ENCODE assay signal across 1 cellular context in the genomic region with DNA sequence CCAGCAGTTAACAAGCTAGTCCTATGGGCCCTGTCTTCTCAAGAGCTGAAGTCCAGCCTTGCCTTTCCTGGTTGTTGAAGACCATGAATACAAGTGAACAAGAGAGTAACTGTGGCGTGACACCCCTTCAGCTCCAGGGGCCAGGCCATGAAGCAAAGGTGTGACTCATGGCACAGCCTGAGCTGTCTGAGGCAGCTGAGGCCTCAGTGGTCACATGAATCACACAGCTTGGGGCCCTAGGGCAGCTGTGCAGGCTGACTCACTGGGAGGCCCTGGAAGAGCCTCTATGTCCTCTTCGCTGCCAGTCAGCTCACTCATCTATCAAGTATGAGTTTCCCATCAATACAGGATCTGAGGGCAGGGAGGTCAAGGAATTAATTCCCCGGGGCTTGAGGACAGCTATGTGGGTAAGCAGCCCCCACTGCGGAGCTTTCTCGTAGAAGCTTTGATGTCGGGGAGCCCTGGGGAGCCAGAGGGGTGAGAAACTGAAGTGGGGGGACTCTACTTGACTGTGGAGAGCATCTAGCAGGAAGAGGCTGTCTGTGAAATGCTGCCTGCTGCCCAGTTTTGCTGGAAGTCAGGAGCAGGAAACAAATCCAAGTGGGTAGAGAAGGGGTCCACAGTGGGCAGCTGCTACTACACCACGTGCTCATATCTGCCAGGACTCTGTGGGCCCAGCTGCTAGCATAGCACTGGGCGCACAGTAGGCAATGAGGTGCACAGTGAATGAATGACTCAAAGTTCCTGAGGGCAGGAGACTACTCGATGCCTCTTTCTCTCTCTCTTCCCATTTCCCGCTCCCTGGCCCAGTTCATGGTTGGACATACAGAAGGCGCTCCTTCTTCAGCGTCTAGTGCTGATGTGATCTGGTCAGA.
TF ChIP-seq lines count a peak whose summit lies in the region.

No MANE protein-coding gene starts in this region.

TF ChIP-seq in HepG2, 621 proteins besides CTCF, POLR2A, EP300 and RAD21 (continues in another document):
- TF ChIP-seq KAT2B (IDR thresholded peaks at IDR 0.05; ENCODE audit: borderline replicate concordance, low read depth, low read length) (no peak), KDM6A (CRISPR knock-in tag; IDR thresholded peaks at IDR 0.05; ENCODE audit: low read depth) (peak; percentile 77), IKZF5 (CRISPR knock-in tag; IDR thresholded peaks at IDR 0.05) (peak; percentile 96), ZNF616 (CRISPR knock-in tag; IDR thresholded peaks at IDR 0.05; ENCODE audit: low read depth) (no peak), SAFB2 (CRISPR knock-in tag; IDR thresholded peaks at IDR 0.05; ENCODE audit: borderline replicate concordance, low read depth) (no peak), ZNF484 (CRISPR knock-in tag; IDR thresholded peaks at IDR 0.05; ENCODE audit: borderline replicate concordance, low read depth) (no peak), ZFP36L1 (CRISPR knock-in tag; IDR thresholded peaks at IDR 0.05) (0 out of 2 replicates have a peak, but pooled peaks have one; percentile 21), CSRNP2 (CRISPR knock-in tag; conservative IDR thresholded peaks at IDR 0.05; ENCODE audit: low read depth) (no peak), YEATS4 (CRISPR knock-in tag; IDR thresholded peaks at IDR 0.05; ENCODE audit: borderline replicate concordance) (no peak), ZNF20 (CRISPR knock-in tag; IDR thresholded peaks at IDR 0.05) (no peak), AHR (CRISPR knock-in tag; IDR thresholded peaks at IDR 0.05) (no peak; the same call in 1 of the 2 replicates), CBX1 (IDR thresholded peaks at IDR 0.05; ENCODE audit: low read depth) (no peak), ZNF512B (CRISPR knock-in tag; IDR thresholded peaks at IDR 0.05; ENCODE audit: borderline replicate concordance) (no peak), CBX2 (IDR thresholded peaks at IDR 0.05; ENCODE audit: low read depth, low read length) (no peak), CBX2 (CRISPR knock-in tag; IDR thresholded peaks at IDR 0.05; ENCODE audit: low read depth) (no peak), ZBTB8A (CRISPR knock-in tag; IDR thresholded peaks at IDR 0.05; ENCODE audit: borderline replicate concordance, low read depth) (no peak), ZNF468 (CRISPR knock-in tag; IDR thresholded peaks at IDR 0.05) (no peak), MAFK (conservative IDR thresholded peaks at IDR 0.05 in 1 of 2, IDR thresholded peaks at IDR 0.05 in 1 of 2; ENCODE audit: low read length in 2 of 2) (peak in 1 of 2 experiments; percentile 19; a peak in 1 of 4 replicates), TGIF2 (CRISPR knock-in tag; IDR thresholded peaks at IDR 0.05) (peak; percentile 61; the same call in 1 of the 2 replicates), NR2F2 (IDR thresholded peaks at IDR 0.05; ENCODE audit: borderline replicate concordance, low read depth) (no peak), CBX5 (CRISPR knock-in tag; IDR thresholded peaks at IDR 0.05; ENCODE audit: borderline replicate concordance) (peak; percentile 95; the same call in 1 of the 2 replicates), CENPT (CRISPR knock-in tag; IDR thresholded peaks at IDR 0.05; ENCODE audit: low read depth) (no peak), ZNF142 (CRISPR knock-in tag; IDR thresholded peaks at IDR 0.05) (no peak), PHF20 (CRISPR knock-in tag; IDR thresholded peaks at IDR 0.05) (no peak), ZNF749 (CRISPR knock-in tag; IDR thresholded peaks at IDR 0.05; ENCODE audit: borderline replicate concordance) (no peak), ZNF75D (CRISPR knock-in tag; IDR thresholded peaks at IDR 0.05; ENCODE audit: borderline replicate concordance) (no peak), ZBTB37 (CRISPR knock-in tag; IDR thresholded peaks at IDR 0.05) (peak; percentile 78; the same call in 1 of the 2 replicates), RNF2 (conservative IDR thresholded peaks at IDR 0.05; ENCODE audit: low read depth) (peak; percentile 80; the same call in 1 of the 2 replicates)
- TF ChIP-seq, protein P1, sequence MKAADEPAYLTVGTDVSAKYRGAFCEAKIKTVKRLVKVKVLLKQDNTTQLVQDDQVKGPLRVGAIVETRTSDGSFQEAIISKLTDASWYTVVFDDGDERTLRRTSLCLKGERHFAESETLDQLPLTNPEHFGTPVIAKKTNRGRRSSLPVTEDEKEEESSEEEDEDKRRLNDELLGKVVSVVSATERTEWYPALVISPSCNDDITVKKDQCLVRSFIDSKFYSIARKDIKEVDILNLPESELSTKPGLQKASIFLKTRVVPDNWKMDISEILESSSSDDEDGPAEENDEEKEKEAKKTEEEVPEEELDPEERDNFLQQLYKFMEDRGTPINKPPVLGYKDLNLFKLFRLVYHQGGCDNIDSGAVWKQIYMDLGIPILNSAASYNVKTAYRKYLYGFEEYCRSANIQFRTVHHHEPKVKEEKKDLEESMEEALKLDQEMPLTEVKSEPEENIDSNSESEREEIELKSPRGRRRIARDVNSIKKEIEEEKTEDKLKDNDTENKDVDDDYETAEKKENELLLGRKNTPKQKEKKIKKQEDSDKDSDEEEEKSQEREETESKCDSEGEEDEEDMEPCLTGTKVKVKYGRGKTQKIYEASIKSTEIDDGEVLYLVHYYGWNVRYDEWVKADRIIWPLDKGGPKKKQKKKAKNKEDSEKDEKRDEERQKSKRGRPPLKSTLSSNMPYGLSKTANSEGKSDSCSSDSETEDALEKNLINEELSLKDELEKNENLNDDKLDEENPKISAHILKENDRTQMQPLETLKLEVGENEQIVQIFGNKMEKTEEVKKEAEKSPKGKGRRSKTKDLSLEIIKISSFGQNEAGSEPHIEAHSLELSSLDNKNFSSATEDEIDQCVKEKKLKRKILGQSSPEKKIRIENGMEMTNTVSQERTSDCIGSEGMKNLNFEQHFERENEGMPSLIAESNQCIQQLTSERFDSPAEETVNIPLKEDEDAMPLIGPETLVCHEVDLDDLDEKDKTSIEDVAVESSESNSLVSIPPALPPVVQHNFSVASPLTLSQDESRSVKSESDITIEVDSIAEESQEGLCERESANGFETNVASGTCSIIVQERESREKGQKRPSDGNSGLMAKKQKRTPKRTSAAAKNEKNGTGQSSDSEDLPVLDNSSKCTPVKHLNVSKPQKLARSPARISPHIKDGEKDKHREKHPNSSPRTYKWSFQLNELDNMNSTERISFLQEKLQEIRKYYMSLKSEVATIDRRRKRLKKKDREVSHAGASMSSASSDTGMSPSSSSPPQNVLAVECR (CRISPR knock-in tag; IDR thresholded peaks at IDR 0.05; ENCODE audit: borderline replicate concordance): no peak
- TF ChIP-seq, protein P2, sequence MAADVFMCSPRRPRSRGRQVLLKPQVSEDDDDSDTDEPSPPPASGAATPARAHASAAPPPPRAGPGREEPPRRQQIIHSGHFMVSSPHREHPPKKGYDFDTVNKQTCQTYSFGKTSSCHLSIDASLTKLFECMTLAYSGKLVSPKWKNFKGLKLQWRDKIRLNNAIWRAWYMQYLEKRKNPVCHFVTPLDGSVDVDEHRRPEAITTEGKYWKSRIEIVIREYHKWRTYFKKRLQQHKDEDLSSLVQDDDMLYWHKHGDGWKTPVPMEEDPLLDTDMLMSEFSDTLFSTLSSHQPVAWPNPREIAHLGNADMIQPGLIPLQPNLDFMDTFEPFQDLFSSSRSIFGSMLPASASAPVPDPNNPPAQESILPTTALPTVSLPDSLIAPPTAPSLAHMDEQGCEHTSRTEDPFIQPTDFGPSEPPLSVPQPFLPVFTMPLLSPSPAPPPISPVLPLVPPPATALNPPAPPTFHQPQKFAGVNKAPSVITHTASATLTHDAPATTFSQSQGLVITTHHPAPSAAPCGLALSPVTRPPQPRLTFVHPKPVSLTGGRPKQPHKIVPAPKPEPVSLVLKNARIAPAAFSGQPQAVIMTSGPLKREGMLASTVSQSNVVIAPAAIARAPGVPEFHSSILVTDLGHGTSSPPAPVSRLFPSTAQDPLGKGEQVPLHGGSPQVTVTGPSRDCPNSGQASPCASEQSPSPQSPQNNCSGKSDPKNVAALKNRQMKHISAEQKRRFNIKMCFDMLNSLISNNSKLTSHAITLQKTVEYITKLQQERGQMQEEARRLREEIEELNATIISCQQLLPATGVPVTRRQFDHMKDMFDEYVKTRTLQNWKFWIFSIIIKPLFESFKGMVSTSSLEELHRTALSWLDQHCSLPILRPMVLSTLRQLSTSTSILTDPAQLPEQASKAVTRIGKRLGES (CRISPR knock-in tag; IDR thresholded peaks at IDR 0.05; ENCODE audit: borderline replicate concordance): no peak
